In the genomic region with DNA sequence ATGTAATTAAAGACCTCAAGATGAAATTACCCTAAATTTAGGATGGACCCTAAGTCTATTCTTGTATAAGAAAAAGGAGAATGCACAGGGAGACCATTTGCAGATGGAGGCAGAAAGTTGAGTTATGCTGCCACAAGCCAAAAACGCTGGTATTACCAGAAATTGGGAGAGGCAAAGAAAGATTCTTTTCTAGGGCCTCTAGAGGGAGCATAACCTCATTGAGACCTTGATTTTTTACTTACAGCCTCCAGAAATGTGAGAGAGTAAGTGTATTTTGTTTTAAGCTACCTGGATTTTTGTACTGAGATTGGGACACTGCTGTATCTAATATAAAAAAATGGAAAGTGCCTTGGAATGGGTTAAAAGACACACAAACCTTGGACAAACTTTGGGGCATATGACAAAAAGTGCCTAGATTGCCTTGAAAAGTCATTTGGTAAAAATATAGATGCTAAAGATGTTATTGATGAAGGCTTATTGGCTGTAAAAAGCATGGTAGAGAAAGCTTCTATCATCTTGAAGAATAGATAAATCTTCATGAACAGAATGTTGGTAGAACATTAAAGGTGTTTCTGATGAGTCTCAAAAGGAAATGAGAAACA, we compare ENCODE assay signal across 12 cellular contexts.
DNase-seq lines count a peak whose midpoint lies in the region; ATAC-seq and TF ChIP-seq lines count a peak whose summit lies in the region.
"Had no signal": no experiment of that assay in that cellular context is flagged by ENCODE, and none has a peak within 500 bp of the region (broad histone marks: within the 10 kb centered on the region; RNA-seq: fewer than 3 reads in every experiment).

No MANE protein-coding gene starts in this region.

- H3K4me3 ChIP-seq in BE2C (ENCODE audit: low read depth, low read length) (no peak overlapping the region), PC-9 (no peak overlapping the region), epithelial cell of proximal tubule (ENCODE audit: low read depth, low read length) (no peak overlapping the region)

- CTCF ChIA-PET in PC-9 (lab: Charles Lee), result no interaction called here

- H3F3A ChIP-seq in PC-9 (ENCODE audit: insufficient read depth, low read depth), result no peaks in the 10 kb centered on the region

- no peaks in the 10 kb centered on the region for H4K20me1 ChIP-seq in PC-9 (ENCODE audit: insufficient read depth)

- ATAC-seq in HG03135 (IDR thresholded peaks at IDR 0.05; ENCODE audit: unreplicated experiment) (no peak), GM19397 (IDR thresholded peaks at IDR 0.05; ENCODE audit: unreplicated experiment) (no peak)

- no peaks in the 10 kb centered on the region for H3K4me1 ChIP-seq in BE2C
- no peaks in the 10 kb centered on the region for H3K4me1 ChIP-seq in PC-9 (replicated peaks; ENCODE audit: insufficient read depth)

- H3K36me3 ChIP-seq in BE2C, result no peaks in the 10 kb centered on the region
- no peaks in the 10 kb centered on the region for H3K36me3 ChIP-seq in PC-9 (ENCODE audit: low read depth)

- DNase-seq in BE2C (no peak), HT-29 (ENCODE audit: low spot score) (peak; percentile 55), PC-9 (no peak), epithelial cell of proximal tubule (ENCODE audit: low read depth) (no peak), NCI-H510A treated with DMSO at 0.1 percent for 48 hours (lab: John Stamatoyannopoulos, UW) (no peak)
- DNase-seq in stimulated activated CD4-positive, alpha-beta T cell treated with anti-CD3 and anti-CD28 coated beads, Interleukin-12 subunit alpha, Interleukin-12 subunit beta, amount 100 ng/mL, for 4 hours, result no peak
- DNase-seq: activated CD4-positive, alpha-beta T cell treated with anti-CD3 and anti-CD28 coated beads for 4 hours; amniotic stem cell; DND-41; NCI-H2029 had no signal

- no TSS peak for BruUV-seq in PC-9 (replicated peaks; lab: Mats Ljungman, UMichigan)

- intact Hi-C loops in PC-9 (cut with micrococcal nuclease; ENCODE audit: unreplicated experiment), result loop anchor here (10.0 kb wide), 1 partner anchor 472 kb away; no protein-coding TSS in a partner anchor

- H3K4me2 ChIP-seq in PC-9, result no peak overlapping the region

- TF ChIP-seq CTCF in BE2C (IDR thresholded peaks at IDR 0.05; ENCODE audit: low read depth, low read length) (peak; percentile 36), PC-9 (conservative IDR thresholded peaks at IDR 0.05) (peak; percentile 59; the same call in 1 of the 2 replicates), epithelial cell of proximal tubule (conservative IDR thresholded peaks at IDR 0.05; ENCODE audit: low read depth, low read length) (peak; percentile 68)

- no peaks in the 10 kb centered on the region for H3K79me2 ChIP-seq in PC-9 (ENCODE audit: low read depth)

- no peak overlapping the region for H2AFZ ChIP-seq in PC-9

- POLR2A ChIA-PET in PC-9 (lab: Charles Lee; ENCODE audit: unreplicated experiment), result no interaction called here

- H3K9me3 ChIP-seq in BE2C (no peaks in the 10 kb centered on the region), PC-9 (ENCODE audit: insufficient read depth, low read depth) (no peaks in the 10 kb centered on the region)

- no peak overlapping the region for H3K27ac ChIP-seq in PC-9

- H3K27me3 ChIP-seq in BE2C (no peaks in the 10 kb centered on the region), PC-9 (ENCODE audit: insufficient read depth, low read depth) (no peaks in the 10 kb centered on the region)

- 0 out of 2 replicates have a peak, but pooled peaks cover 5% of the 10 kb centered on the region for H3K9me2 ChIP-seq in PC-9 (ENCODE audit: insufficient read depth)
